In the genomic region with DNA sequence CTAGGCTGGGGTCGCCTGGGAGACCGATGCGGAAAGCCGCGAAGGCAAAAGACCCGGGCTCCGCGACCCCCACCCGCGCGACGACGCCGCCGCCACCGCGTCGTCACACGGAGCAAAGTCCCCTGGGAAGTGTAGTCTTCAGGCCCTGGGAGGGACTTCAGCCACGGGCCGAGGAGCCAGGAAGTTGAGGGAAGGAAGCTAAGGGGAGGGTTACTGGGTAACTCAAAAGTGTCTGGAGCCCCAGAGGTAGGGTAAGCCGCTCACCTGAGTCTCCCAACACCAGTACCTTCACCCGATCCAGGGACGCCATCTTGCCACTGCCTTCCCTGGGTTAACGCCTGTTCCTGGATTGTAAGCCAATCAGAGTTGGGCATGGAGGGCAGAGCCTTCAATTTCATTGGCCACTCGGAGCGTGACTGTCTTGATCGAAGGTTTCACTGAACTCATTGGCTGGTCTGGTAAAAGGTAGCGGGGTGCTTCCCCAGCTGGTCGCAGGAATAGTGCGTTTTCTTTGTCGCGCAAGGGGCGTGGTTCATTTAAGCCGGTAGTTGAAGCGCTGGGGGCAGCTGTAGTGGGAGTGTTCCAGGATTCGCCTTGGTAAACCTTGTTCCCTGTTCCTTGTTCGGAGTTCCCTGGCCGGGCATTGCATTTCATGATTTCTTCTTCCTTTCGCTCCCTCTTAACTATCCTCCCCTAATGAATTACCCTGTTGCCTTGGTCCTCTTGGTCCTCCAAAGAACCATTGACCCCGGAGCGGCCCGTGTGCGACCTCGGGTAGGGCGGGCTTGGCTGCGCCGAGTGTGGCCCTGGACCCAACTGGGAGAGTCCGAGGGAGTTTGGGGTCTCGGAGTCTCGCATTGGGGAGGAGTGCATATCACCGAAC, we compare ENCODE assay signal across 8 cellular contexts. TPM values are rescaled to one million over a fixed set of nuclear protein-coding genes. Genes with fewer than 3 reads are reported as not detected.
A peak's percentile ranks its signal among the peaks of the same experiment; 100 is the strongest.
DNase-seq lines count a peak whose midpoint lies in the region; ATAC-seq and TF ChIP-seq lines count a peak whose summit lies in the region.

A gene (plus strand): TSS at position 547 of the 883 bp plus-strand sequence. CDS start 7,809 bp downstream, outside the sequence.
A gene with protein sequence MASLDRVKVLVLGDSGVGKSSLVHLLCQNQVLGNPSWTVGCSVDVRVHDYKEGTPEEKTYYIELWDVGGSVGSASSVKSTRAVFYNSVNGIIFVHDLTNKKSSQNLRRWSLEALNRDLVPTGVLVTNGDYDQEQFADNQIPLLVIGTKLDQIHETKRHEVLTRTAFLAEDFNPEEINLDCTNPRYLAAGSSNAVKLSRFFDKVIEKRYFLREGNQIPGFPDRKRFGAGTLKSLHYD (minus strand): TSS at position 319 of the 883 bp plus-strand sequence. CDS start 9 bp downstream, at position 310.

- BruUV-seq in PC-3 (replicated peaks; lab: Mats Ljungman, UMichigan) = no TSS peak

- no peaks in the 10 kb centered on the region for H3K27me3 ChIP-seq in PC-3 (ENCODE audit: low read length)

- H2AFZ ChIP-seq in PC-3 (ENCODE audit: low read length) = peak within 1 kb of the TSS; percentile 89

- peak within 1 kb of the TSS; percentile 93 for H3K4me3 ChIP-seq in PC-3 (ENCODE audit: low read length)
- peak within 1 kb of the TSS; percentile 76 for H3K4me3 ChIP-seq in mucosa of descending colon

- DNase-seq in DMS114 treated with DMSO at 0.1 percent for 48 hours (lab: John Stamatoyannopoulos, UW; ENCODE audit: unreplicated experiment) (peak; percentile 99), PC-3 (peak; percentile 100), activated T-cell treated with anti-CD3 and anti-CD28 coated beads for 48 hours (ENCODE audit: low read depth) (peak; percentile 88), epithelial cell of prostate (ENCODE audit: low read depth, low spot score) (peak; percentile 97), mucosa of descending colon (peak; percentile 96 to 99 (median 97))
- peak; percentile 92 for DNase-seq in stimulated activated CD8-positive, alpha-beta memory T cell treated with anti-CD3 and anti-CD28 coated beads, Interleukin-4, amount 100 ng/mL, for 24 hours (ENCODE audit: low read depth)

- peaks cover 65% of the 10 kb centered on the region for H3K79me2 ChIP-seq in PC-3 (ENCODE audit: low read length)

- H3K36me3 ChIP-seq in PC-3 (ENCODE audit: low read depth, low read length) (peaks cover 10% of the 10 kb centered on the region), mucosa of descending colon (ENCODE audit: low read depth) (no peaks in the 10 kb centered on the region)

- 0 out of 2 replicates have a peak, but pooled peaks have one; percentile 14 for TF ChIP-seq EP300 in Ishikawa (IDR thresholded peaks at IDR 0.05; ENCODE audit: borderline replicate concordance)

- POLR2A ChIA-PET in PC-3 (lab: Charles Lee; ENCODE audit: unreplicated experiment) = interaction anchor here (0.5 to 0.8 kb wide), 3 partner anchors 42 to 51 kb away, joined by 3 to 6 read pairs (median 4); no protein-coding TSS in a partner anchor

- H3K9me3 ChIP-seq in PC-3 (ENCODE audit: low read length) (no peaks in the 10 kb centered on the region), mucosa of descending colon (peaks cover 2% of the 10 kb centered on the region)

- H3K4me1 ChIP-seq in PC-3 (ENCODE audit: insufficient read depth, low read length) (peaks cover 16% of the 10 kb centered on the region), mucosa of descending colon (ENCODE audit: low read depth) (peaks cover 7% of the 10 kb centered on the region)

- H3K4me2 ChIP-seq in PC-3 (ENCODE audit: low read length) = peak within 1 kb of the TSS; percentile 99

- intact Hi-C loops in PC-3 (cut with micrococcal nuclease) (loop anchor here (1.0 to 5.0 kb wide), 8 partner anchors 25 to 325 kb away; a partner anchor contains a TSS), mucosa of descending colon (cut with DNase I, micrococcal nuclease) (no loop called here)

- peak within 1 kb of the TSS; percentile 91 for H3K9ac ChIP-seq in PC-3 (ENCODE audit: low read length)

- no peaks in the 10 kb centered on the region for H3K9me2 ChIP-seq in PC-3 (replicated peaks; ENCODE audit: low read length)

- ATAC-seq in GM21576 (IDR thresholded peaks at IDR 0.05; ENCODE audit: unreplicated experiment) = peak; percentile 99
- peak; percentile 98 for ATAC-seq in PC-3
- ATAC-seq in mucosa of descending colon = peak; percentile 99

- no peaks in the 10 kb centered on the region for H3F3A ChIP-seq in PC-3 (ENCODE audit: low read length, unreplicated experiment)

- H4K20me1 ChIP-seq in PC-3 (ENCODE audit: low read length) = no peaks in the 10 kb centered on the region

- H3K27ac ChIP-seq in PC-3 (ENCODE audit: low read length) (peak within 1 kb of the TSS; percentile 79), epithelial cell of prostate (peak within 1 kb of the TSS; percentile 91)

- TF ChIP-seq CTCF in PC-3 (conservative IDR thresholded peaks at IDR 0.05; ENCODE audit: low read depth, low read length) (no peak), mucosa of descending colon (IDR thresholded peaks at IDR 0.05) (no peak)

- TF ChIP-seq RAD21 in Ishikawa (IDR thresholded peaks at IDR 0.05; ENCODE audit: low read depth) = no peak

- CTCF ChIA-PET in PC-3 (lab: Charles Lee) = no interaction called here

TF ChIP-seq in Ishikawa, 13 proteins besides CTCF, POLR2A, EP300 and RAD21:
- TF ChIP-seq, protein P1, sequence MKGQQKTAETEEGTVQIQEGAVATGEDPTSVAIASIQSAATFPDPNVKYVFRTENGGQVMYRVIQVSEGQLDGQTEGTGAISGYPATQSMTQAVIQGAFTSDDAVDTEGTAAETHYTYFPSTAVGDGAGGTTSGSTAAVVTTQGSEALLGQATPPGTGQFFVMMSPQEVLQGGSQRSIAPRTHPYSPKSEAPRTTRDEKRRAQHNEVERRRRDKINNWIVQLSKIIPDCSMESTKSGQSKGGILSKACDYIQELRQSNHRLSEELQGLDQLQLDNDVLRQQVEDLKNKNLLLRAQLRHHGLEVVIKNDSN (IDR thresholded peaks at IDR 0.05) = peak; percentile 34; the same call in 1 of the 2 replicates
- TF ChIP-seq FOXM1 (IDR thresholded peaks at IDR 0.05; ENCODE audit: borderline replicate concordance, low read depth) (peak; percentile 19; the same call in 1 of the 2 replicates), YY1 (IDR thresholded peaks at IDR 0.05; ENCODE audit: low read depth) (peak; percentile 95), ZBTB7A (IDR thresholded peaks at IDR 0.05; ENCODE audit: low read depth) (peak; percentile 92), TCF12 (IDR thresholded peaks at IDR 0.05; ENCODE audit: low read depth) (peak; percentile 35; the same call in 1 of the 2 replicates), TAF1 (IDR thresholded peaks at IDR 0.05; ENCODE audit: low read depth) (peak; percentile 65), CREB1 (IDR thresholded peaks at IDR 0.05; ENCODE audit: low read depth) (peak; percentile 93), NFIC (IDR thresholded peaks at IDR 0.05) (no peak), CEBPB (IDR thresholded peaks at IDR 0.05) (no peak), EGR1 (IDR thresholded peaks at IDR 0.05) (no peak), TEAD4 (IDR thresholded peaks at IDR 0.05) (no peak; the same call in 1 of the 2 replicates)
- TF ChIP-seq, protein P2, sequence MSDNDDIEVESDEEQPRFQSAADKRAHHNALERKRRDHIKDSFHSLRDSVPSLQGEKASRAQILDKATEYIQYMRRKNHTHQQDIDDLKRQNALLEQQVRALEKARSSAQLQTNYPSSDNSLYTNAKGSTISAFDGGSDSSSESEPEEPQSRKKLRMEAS (IDR thresholded peaks at IDR 0.05) = peak; percentile 78
- TF ChIP-seq, protein P3, sequence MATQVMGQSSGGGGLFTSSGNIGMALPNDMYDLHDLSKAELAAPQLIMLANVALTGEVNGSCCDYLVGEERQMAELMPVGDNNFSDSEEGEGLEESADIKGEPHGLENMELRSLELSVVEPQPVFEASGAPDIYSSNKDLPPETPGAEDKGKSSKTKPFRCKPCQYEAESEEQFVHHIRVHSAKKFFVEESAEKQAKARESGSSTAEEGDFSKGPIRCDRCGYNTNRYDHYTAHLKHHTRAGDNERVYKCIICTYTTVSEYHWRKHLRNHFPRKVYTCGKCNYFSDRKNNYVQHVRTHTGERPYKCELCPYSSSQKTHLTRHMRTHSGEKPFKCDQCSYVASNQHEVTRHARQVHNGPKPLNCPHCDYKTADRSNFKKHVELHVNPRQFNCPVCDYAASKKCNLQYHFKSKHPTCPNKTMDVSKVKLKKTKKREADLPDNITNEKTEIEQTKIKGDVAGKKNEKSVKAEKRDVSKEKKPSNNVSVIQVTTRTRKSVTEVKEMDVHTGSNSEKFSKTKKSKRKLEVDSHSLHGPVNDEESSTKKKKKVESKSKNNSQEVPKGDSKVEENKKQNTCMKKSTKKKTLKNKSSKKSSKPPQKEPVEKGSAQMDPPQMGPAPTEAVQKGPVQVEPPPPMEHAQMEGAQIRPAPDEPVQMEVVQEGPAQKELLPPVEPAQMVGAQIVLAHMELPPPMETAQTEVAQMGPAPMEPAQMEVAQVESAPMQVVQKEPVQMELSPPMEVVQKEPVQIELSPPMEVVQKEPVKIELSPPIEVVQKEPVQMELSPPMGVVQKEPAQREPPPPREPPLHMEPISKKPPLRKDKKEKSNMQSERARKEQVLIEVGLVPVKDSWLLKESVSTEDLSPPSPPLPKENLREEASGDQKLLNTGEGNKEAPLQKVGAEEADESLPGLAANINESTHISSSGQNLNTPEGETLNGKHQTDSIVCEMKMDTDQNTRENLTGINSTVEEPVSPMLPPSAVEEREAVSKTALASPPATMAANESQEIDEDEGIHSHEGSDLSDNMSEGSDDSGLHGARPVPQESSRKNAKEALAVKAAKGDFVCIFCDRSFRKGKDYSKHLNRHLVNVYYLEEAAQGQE (IDR thresholded peaks at IDR 0.05; ENCODE audit: low read depth) = no peak

RNA-seq across cellular contexts. Expression of the first gene that starts in this region (rescaled TPM):
- total RNA-seq in PC-3 (2014; rRNA removed) = 10.7 and 15.2 TPM in 2 replicates
- 10 to 100 TPM; 11.7 to 13.6 (median 12.0) TPM for total RNA-seq in mucosa of descending colon

RNA-seq across cellular contexts. Expression of the second gene that starts in this region (rescaled TPM):
- total RNA-seq in PC-3 (2014; rRNA removed) (21.3 and 24.3 TPM in 2 replicates), mucosa of descending colon (10 to 100 TPM; 23.0 to 26.5 (median 25.9) TPM)

Comparison
In these comparisons a context has a peak if more than half of its experiments do, and no peak if none do; other contexts are left out.
1. Peak in every context shown above with its lines: DNase-seq, ATAC-seq, H3K4me3 ChIP-seq and H3K27ac ChIP-seq.